8 cellular contexts compared by ENCODE assay signal in genomic region chr14:59274991-59275391, GRCh38.
DNase-seq lines count a peak whose midpoint lies in the region; ATAC-seq and TF ChIP-seq lines count a peak whose summit lies in the region.

No MANE protein-coding gene starts in this region.

- in situ Hi-C loops in GM13977 (cut with MboI; ENCODE audit: low pct_unique_long_range_greater_than_20kb, low sequenced_read_pairs, unreplicated experiment): no loop called here
- in situ Hi-C loops in GM13976 (cut with MboI; ENCODE audit: low sequenced_read_pairs, unreplicated experiment): no loop called here

- DNase-seq in GM13977 (ENCODE audit: low spot score) (peak; percentile 20), NCI-H1436 treated with DMSO at 0.1 percent for 48 hours (lab: John Stamatoyannopoulos, UW) (peak; percentile 11), cerebellar cortex (ENCODE audit: low spot score) (peak; percentile 38), sciatic nerve (ENCODE audit: low spot score) (no peak), GM03348 (ENCODE audit: low spot score) (no peak), activated gamma-delta T cell treated with Interleukin-2 at 50 U/mL for 16 hours (no peak), GM13976 (ENCODE audit: low spot score) (no peak)

- ATAC-seq in GM21737 (IDR thresholded peaks at IDR 0.05; ENCODE audit: unreplicated experiment) (peak; percentile 64), sciatic nerve (peak; percentile 39)

- TF ChIP-seq CTCF in GM13977 (IDR thresholded peaks at IDR 0.05; ENCODE audit: extremely low read depth, insufficient read depth, missing control alignments): no peak
- no peak for TF ChIP-seq CTCF in GM13976 (IDR thresholded peaks at IDR 0.05; ENCODE audit: borderline replicate concordance, control extremely low read depth, extremely low read depth, insufficient read depth, missing control alignments)

- intact Hi-C loops in sciatic nerve (cut with DNase I): no loop called here

Comparison
In these comparisons a context has a peak if more than half of its experiments do, and no peak if none do; other contexts are left out.
1. DNase-seq: peak in GM13977 (single experiment), NCI-H1436 treated with DMSO at 0.1 percent for 48 hours (single experiment) and cerebellar cortex (single experiment); none in sciatic nerve (single experiment), GM03348 (single experiment), activated gamma-delta T cell treated with Interleukin-2 at 50 U/mL for 16 hours (single experiment) and GM13976 (single experiment).